In genomic region chr12:73221836-73222235, GRCh38 we compare ENCODE assay signal across 9 cellular contexts.
"Had no signal": no experiment of that assay in that cellular context is flagged by ENCODE, and none has a peak within 500 bp of the region (broad histone marks: within the 10 kb centered on the region; RNA-seq: fewer than 3 reads in every experiment).

No MANE protein-coding gene starts in this region.

- ATAC-seq: heart right ventricle; natural killer cell treated with Interleukin-12 subunit alpha and Interleukin-12 subunit beta and Interleukin-15 and Interleukin-18, amount 100 ng/mL, for 72 hours had no signal

- H3K4me3 ChIP-seq: heart right ventricle, right atrium auricular region, tibial artery had no signal

- DNase-seq: activated CD4-positive, CD25-positive, alpha-beta regulatory T cell treated with anti-CD3 and anti-CD28 coated beads, Interleukin-2, amount 50 U/mL, for 72 hours; activated naive CD4-positive, alpha-beta T cell treated with anti-CD3 and anti-CD28 coated beads, Interleukin-2, amount 50 U/mL, for 16 hours; endodermal cell; heart right ventricle; stimulated activated CD4-positive, alpha-beta T cell treated with anti-CD3 and anti-CD28 coated beads, Interleukin-2, amount 100 ng/mL, for 48 hours; stimulated activated naive CD4-positive, alpha-beta T cell; tibial artery had no signal
